19 cellular contexts compared by ENCODE assay signal in genomic region chr12:110149104-110149660, GRCh38. TPM values are rescaled to one million over a fixed set of nuclear protein-coding genes. Genes with fewer than 3 reads are reported as not detected.
DNase-seq lines count a peak whose midpoint lies in the region; ATAC-seq, FAIRE-seq and TF ChIP-seq lines count a peak whose summit lies in the region.
"Had no signal": no experiment of that assay in that cellular context is flagged by ENCODE, and none has a peak within 500 bp of the region (broad histone marks: within the 10 kb centered on the region; RNA-seq: fewer than 3 reads in every experiment).

No MANE protein-coding gene starts in this region.

- intact Hi-C loops in activated CD8-positive, alpha-beta T cell treated with anti-CD3 and anti-CD28 coated beads for 36 hours (cut with micrococcal nuclease): no loop called here
- intact Hi-C loops in activated CD4-positive, alpha-beta memory T cell treated with anti-CD3 and anti-CD28 coated beads for 36 hours (cut with micrococcal nuclease): no loop called here
- intact Hi-C loops in tibial artery (cut with DNase I; ENCODE audit: low total_unique reads): no loop called here

- H3K9me3 ChIP-seq in tibial artery: no peaks in the 10 kb centered on the region
- H3K9me3 ChIP-seq: MG63 had no signal

- H3K27me3 Mint-ChIP-seq in activated CD8-positive, alpha-beta memory T cell treated with anti-CD3 and anti-CD28 coated beads, Interleukin-2, amount 10 ng/mL, durations not matched to agents 7 days and 5 days: no peaks in the 10 kb centered on the region
- H3K27me3 Mint-ChIP-seq in activated CD8-positive, alpha-beta T cell treated with anti-CD3 and anti-CD28 coated beads for 36 hours: no peaks in the 10 kb centered on the region
- no peaks in the 10 kb centered on the region for H3K27me3 Mint-ChIP-seq in stimulated activated naive B cell treated with anti-CD40 and anti-IgM and Interleukin-4, amounts not matched to agents 10 μg/mL and 1 μg/mL and 100 μg/mL, for 72 hours
- no peaks in the 10 kb centered on the region for H3K27me3 Mint-ChIP-seq in activated CD4-positive, alpha-beta memory T cell treated with anti-CD3 and anti-CD28 coated beads for 36 hours
- H3K27me3 Mint-ChIP-seq: CD4-positive, alpha-beta memory T cell had no signal

- no peak overlapping the region for H3K27ac Mint-ChIP-seq in activated CD8-positive, alpha-beta memory T cell treated with anti-CD3 and anti-CD28 coated beads, Interleukin-2, amount 10 ng/mL, durations not matched to agents 7 days and 5 days
- peak overlapping the region; percentile 49 for H3K27ac Mint-ChIP-seq in activated CD8-positive, alpha-beta T cell treated with anti-CD3 and anti-CD28 coated beads for 36 hours
- peak overlapping the region; percentile 47 for H3K27ac Mint-ChIP-seq in stimulated activated naive B cell treated with anti-CD40 and anti-IgM and Interleukin-4, amounts not matched to agents 10 μg/mL and 1 μg/mL and 100 μg/mL, for 72 hours
- no peak overlapping the region for H3K27ac Mint-ChIP-seq in activated CD4-positive, alpha-beta memory T cell treated with anti-CD3 and anti-CD28 coated beads for 36 hours

- H3K27me3 ChIP-seq in tibial artery: no peaks in the 10 kb centered on the region
- H3K27me3 ChIP-seq: MG63 had no signal

- no peaks in the 10 kb centered on the region for H3K9me3 Mint-ChIP-seq in activated CD8-positive, alpha-beta memory T cell treated with anti-CD3 and anti-CD28 coated beads, Interleukin-2, amount 10 ng/mL, durations not matched to agents 7 days and 5 days (ENCODE audit: low read depth)
- no peaks in the 10 kb centered on the region for H3K9me3 Mint-ChIP-seq in activated CD8-positive, alpha-beta T cell treated with anti-CD3 and anti-CD28 coated beads for 36 hours
- H3K9me3 Mint-ChIP-seq in stimulated activated naive B cell treated with anti-CD40 and anti-IgM and Interleukin-4, amounts not matched to agents 10 μg/mL and 1 μg/mL and 100 μg/mL, for 72 hours: peaks cover 2 to 3% of the 10 kb centered on the region in 2 donors
- no peaks in the 10 kb centered on the region for H3K9me3 Mint-ChIP-seq in activated CD4-positive, alpha-beta memory T cell treated with anti-CD3 and anti-CD28 coated beads for 36 hours
- H3K9me3 Mint-ChIP-seq: CD4-positive, alpha-beta memory T cell had no signal

- H3K27ac ChIP-seq in tibial artery: no peak overlapping the region
- H3K27ac ChIP-seq: KMS-11 had no signal

- no peak for TF ChIP-seq CTCF in activated CD8-positive, alpha-beta T cell treated with anti-CD3 and anti-CD28 coated beads for 36 hours (IDR thresholded peaks at IDR 0.05)
- no peak for TF ChIP-seq CTCF in tibial artery (IDR thresholded peaks at IDR 0.05)

- FAIRE-seq in GM19239 (lab: Jason Lieb, UNC): peak; percentile 78
- FAIRE-seq: G401.6, HepG2 had no signal

- H3K36me3 Mint-ChIP-seq in activated CD8-positive, alpha-beta memory T cell treated with anti-CD3 and anti-CD28 coated beads, Interleukin-2, amount 10 ng/mL, durations not matched to agents 7 days and 5 days: peaks cover 2% of the 10 kb centered on the region
- H3K36me3 Mint-ChIP-seq in activated CD8-positive, alpha-beta T cell treated with anti-CD3 and anti-CD28 coated beads for 36 hours (ENCODE audit: low read depth): no peaks in the 10 kb centered on the region
- H3K36me3 Mint-ChIP-seq in stimulated activated naive B cell treated with anti-CD40 and anti-IgM and Interleukin-4, amounts not matched to agents 10 μg/mL and 1 μg/mL and 100 μg/mL, for 72 hours: peaks cover 16 to 25% of the 10 kb centered on the region in 2 donors
- peaks cover 1% of the 10 kb centered on the region for H3K36me3 Mint-ChIP-seq in activated CD4-positive, alpha-beta memory T cell treated with anti-CD3 and anti-CD28 coated beads for 36 hours
- H3K36me3 Mint-ChIP-seq: CD4-positive, alpha-beta memory T cell had no signal

- H3K4me3 Mint-ChIP-seq in activated CD8-positive, alpha-beta memory T cell treated with anti-CD3 and anti-CD28 coated beads, Interleukin-2, amount 10 ng/mL, durations not matched to agents 7 days and 5 days: no peak overlapping the region
- no peak overlapping the region for H3K4me3 Mint-ChIP-seq in activated CD8-positive, alpha-beta T cell treated with anti-CD3 and anti-CD28 coated beads for 36 hours
- no peak overlapping the region for H3K4me3 Mint-ChIP-seq in stimulated activated naive B cell treated with anti-CD40 and anti-IgM and Interleukin-4, amounts not matched to agents 10 μg/mL and 1 μg/mL and 100 μg/mL, for 72 hours
- no peak overlapping the region for H3K4me3 Mint-ChIP-seq in activated CD4-positive, alpha-beta memory T cell treated with anti-CD3 and anti-CD28 coated beads for 36 hours
- H3K4me3 Mint-ChIP-seq: CD4-positive, alpha-beta memory T cell had no signal

- peak; percentile 39 for ATAC-seq in activated CD8-positive, alpha-beta memory T cell treated with anti-CD3 and anti-CD28 coated beads, Interleukin-2, amount 10 ng/mL, durations not matched to agents 7 days and 5 days
- peak; percentile 56 for ATAC-seq in activated CD8-positive, alpha-beta T cell treated with anti-CD3 and anti-CD28 coated beads for 36 hours
- peak; percentile 57 to 58 for ATAC-seq in stimulated activated naive B cell treated with anti-CD40 and anti-IgM and Interleukin-4, amounts not matched to agents 10 μg/mL and 1 μg/mL and 100 μg/mL, for 72 hours (replicated peaks)
- ATAC-seq: HepG2 had no signal

- DNase-seq in activated CD8-positive, alpha-beta memory T cell treated with anti-CD3 and anti-CD28 coated beads, Interleukin-2, amount 10 ng/mL, durations not matched to agents 7 days and 5 days: peak; percentile 49
- DNase-seq in activated CD8-positive, alpha-beta memory T cell treated with anti-CD3 and anti-CD28 coated beads for 24 hours: no peak
- DNase-seq in GM19239 (ENCODE audit: insufficient read length, low spot score): no peak
- peak; percentile 22 for DNase-seq in activated CD8-positive, alpha-beta T cell treated with anti-CD3 and anti-CD28 coated beads for 36 hours
- no peak for DNase-seq in stimulated activated naive B cell treated with anti-CD40 and anti-IgM and Interleukin-4, amounts not matched to agents 10 μg/mL and 1 μg/mL and 100 μg/mL, for 72 hours
- DNase-seq in activated CD4-positive, alpha-beta memory T cell treated with anti-CD3 and anti-CD28 coated beads for 36 hours: no peak
- DNase-seq in tibial artery: no peak
- DNase-seq in NCI-H1105 (lab: John Stamatoyannopoulos, UW): no peak
- DNase-seq: CD4-positive, alpha-beta memory T cell; DMS79 treated with DMSO at 0.1 percent for 48 hours; H7; MG63; NCI-H1436 treated with DMSO at 0.1 percent for 48 hours; NCI-H2081 treated with DMSO at 0.1 percent for 48 hours; NCI-H2227 treated with DMSO at 0.1 percent for 48 hours; NCI-H526 had no signal

- CTCF ChIA-PET in activated CD8-positive, alpha-beta memory T cell treated with anti-CD3 and anti-CD28 coated beads, Interleukin-2, amount 10 ng/mL, durations not matched to agents 7 days and 5 days (lab: Charles Lee): no interaction called here
- CTCF ChIA-PET in activated CD8-positive, alpha-beta T cell treated with anti-CD3 and anti-CD28 coated beads for 36 hours (lab: Charles Lee): interaction anchor here (1.4 kb wide), 1 partner anchor 49 kb away, joined by 3 read pairs; no protein-coding TSS in a partner anchor
- CTCF ChIA-PET in activated CD4-positive, alpha-beta memory T cell treated with anti-CD3 and anti-CD28 coated beads for 36 hours (lab: Charles Lee): no interaction called here

- H3K4me3 ChIP-seq in tibial artery: no peak overlapping the region
- H3K4me3 ChIP-seq: MG63 had no signal

- H3K4me1 ChIP-seq in tibial artery: no peaks in the 10 kb centered on the region

- H3K36me3 ChIP-seq in tibial artery: peaks cover 23 to 79% (median 52%) of the 10 kb centered on the region in 3 donors

- POLR2A ChIA-PET in activated CD8-positive, alpha-beta T cell treated with anti-CD3 and anti-CD28 coated beads for 36 hours (lab: Charles Lee): no interaction called here
- POLR2A ChIA-PET in activated CD4-positive, alpha-beta memory T cell treated with anti-CD3 and anti-CD28 coated beads for 36 hours (lab: Charles Lee): no interaction called here

- peaks cover 9% of the 10 kb centered on the region for H3K4me1 Mint-ChIP-seq in activated CD8-positive, alpha-beta memory T cell treated with anti-CD3 and anti-CD28 coated beads, Interleukin-2, amount 10 ng/mL, durations not matched to agents 7 days and 5 days
- peaks cover 9% of the 10 kb centered on the region for H3K4me1 Mint-ChIP-seq in activated CD8-positive, alpha-beta T cell treated with anti-CD3 and anti-CD28 coated beads for 36 hours (ENCODE audit: low read depth)
- peaks cover 10% of the 10 kb centered on the region in 2 donors for H3K4me1 Mint-ChIP-seq in stimulated activated naive B cell treated with anti-CD40 and anti-IgM and Interleukin-4, amounts not matched to agents 10 μg/mL and 1 μg/mL and 100 μg/mL, for 72 hours
- H3K4me1 Mint-ChIP-seq in activated CD4-positive, alpha-beta memory T cell treated with anti-CD3 and anti-CD28 coated beads for 36 hours (ENCODE audit: low read depth): no peaks in the 10 kb centered on the region

RNA-seq across cellular contexts. Expression of gene IFT81, which starts 25.0 kb away (rescaled TPM):
- 1 to 10 TPM; 1.4 to 2.2 TPM for total RNA-seq in activated CD8-positive, alpha-beta memory T cell treated with anti-CD3 and anti-CD28 coated beads, Interleukin-2, amount 10 ng/mL, durations not matched to agents 7 days and 5 days
- total RNA-seq in activated CD8-positive, alpha-beta T cell treated with anti-CD3 and anti-CD28 coated beads for 36 hours: 1 to 10 TPM; 1.8 to 2.8 TPM
- total RNA-seq in activated CD4-positive, alpha-beta memory T cell treated with anti-CD3 and anti-CD28 coated beads for 36 hours: 1 to 10 TPM; 2.9 to 3.4 TPM

Comparison
In these comparisons a context has a peak if more than half of its experiments do, and no peak if none do; other contexts are left out.
1. DNase-seq: peak in activated CD8-positive, alpha-beta memory T cell treated with anti-CD3 and anti-CD28 coated beads, Interleukin-2, amount 10 ng/mL, durations not matched to agents 7 days and 5 days (single experiment) and activated CD8-positive, alpha-beta T cell treated with anti-CD3 and anti-CD28 coated beads for 36 hours (single experiment); none in activated CD8-positive, alpha-beta memory T cell treated with anti-CD3 and anti-CD28 coated beads for 24 hours (single experiment), GM19239 (single experiment), stimulated activated naive B cell treated with anti-CD40 and anti-IgM and Interleukin-4, amounts not matched to agents 10 μg/mL and 1 μg/mL and 100 μg/mL, for 72 hours (single experiment), activated CD4-positive, alpha-beta memory T cell treated with anti-CD3 and anti-CD28 coated beads for 36 hours (single experiment), tibial artery (0 of 2) and NCI-H1105 (single experiment).
2. H3K27ac Mint-ChIP-seq: peak in activated CD8-positive, alpha-beta T cell treated with anti-CD3 and anti-CD28 coated beads for 36 hours (single experiment) and stimulated activated naive B cell treated with anti-CD40 and anti-IgM and Interleukin-4, amounts not matched to agents 10 μg/mL and 1 μg/mL and 100 μg/mL, for 72 hours (single experiment); none in activated CD8-positive, alpha-beta memory T cell treated with anti-CD3 and anti-CD28 coated beads, Interleukin-2, amount 10 ng/mL, durations not matched to agents 7 days and 5 days (single experiment) and activated CD4-positive, alpha-beta memory T cell treated with anti-CD3 and anti-CD28 coated beads for 36 hours (single experiment).
3. Peak in every context shown above with its lines, with median percentiles within 50 percentile points of each other: ATAC-seq.